ENCODE assay signal across 8 cellular contexts in the genomic region with DNA sequence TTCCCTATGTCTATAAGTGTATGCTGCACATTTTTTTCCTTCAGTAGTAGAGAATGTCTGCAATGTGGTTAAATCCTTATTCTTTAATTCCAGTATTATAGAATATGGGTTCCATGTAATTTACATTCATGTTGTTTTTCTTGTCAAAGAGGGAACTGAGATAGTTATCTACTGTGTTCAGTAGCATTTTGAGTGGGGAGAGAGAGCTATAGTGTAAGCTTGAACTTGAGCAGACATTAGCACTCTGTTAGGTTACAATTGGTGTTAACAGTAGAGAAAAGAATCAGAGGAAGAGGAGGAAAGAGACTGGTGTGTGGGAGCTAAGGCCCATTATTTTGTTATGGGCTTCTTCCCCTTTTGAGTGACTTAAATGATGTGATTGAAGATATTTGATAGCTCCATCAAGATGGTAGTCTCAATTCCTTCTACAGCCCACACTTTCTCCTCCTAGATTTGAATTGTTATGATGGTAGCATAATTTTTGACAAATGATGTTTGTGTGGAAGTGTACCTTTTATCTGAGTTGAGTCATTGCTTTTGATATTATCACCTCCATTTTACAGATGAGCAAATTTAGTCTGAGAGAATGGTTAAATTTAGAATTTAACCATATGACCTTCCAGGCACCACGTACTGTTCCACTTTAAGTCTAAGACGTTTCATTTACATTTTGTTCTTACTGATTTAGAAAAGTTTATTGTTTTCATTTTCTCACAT.
A peak's percentile ranks its signal among the peaks of the same experiment; 100 is the strongest.
DNase-seq lines count a peak whose midpoint lies in the region; ATAC-seq lines count a peak whose summit lies in the region.
"Had no signal": no experiment of that assay in that cellular context is flagged by ENCODE, and none has a peak within 500 bp of the region (broad histone marks: within the 10 kb centered on the region; RNA-seq: fewer than 3 reads in every experiment).

No MANE protein-coding gene starts in this region.

- peak overlapping the region; percentile 55 for H3K27ac ChIP-seq in skeletal muscle tissue (ENCODE audit: low read depth, low read length)

- peaks cover 34 to 47% (median 41%) of the 10 kb centered on the region in 3 donors for H3K4me1 ChIP-seq in skeletal muscle tissue (ENCODE audit: control insufficient read depth in 3 of 3, insufficient read depth in 3 of 3, low read length in 3 of 3)

- H3K9me3 Mint-ChIP-seq in T-helper 2 cell treated with Interferon-gamma antibody and Interleukin-4, amounts not matched to agents 5 μg/mL and 100 μg/mL, for 36 hours = no peaks in the 10 kb centered on the region
- no peaks in the 10 kb centered on the region for H3K9me3 Mint-ChIP-seq in stimulated activated effector memory CD8-positive, alpha-beta T cell treated with anti-CD3 and anti-CD28 coated beads, Interleukin-12 subunit alpha, Interleukin-12 subunit beta, amount 100 ng/mL, for 72 hours

- H3K9ac ChIP-seq in skeletal muscle tissue (ENCODE audit: low read depth in 1 of 3, low read length in 3 of 3) = peak overlapping the region in 1 of 3 donors; percentile 54

- peak overlapping the region; percentile 47 for H3K27ac Mint-ChIP-seq in T-helper 2 cell treated with Interferon-gamma antibody and Interleukin-4, amounts not matched to agents 5 μg/mL and 100 μg/mL, for 36 hours
- no peak overlapping the region for H3K27ac Mint-ChIP-seq in stimulated activated effector memory CD8-positive, alpha-beta T cell treated with anti-CD3 and anti-CD28 coated beads, Interleukin-12 subunit alpha, Interleukin-12 subunit beta, amount 100 ng/mL, for 72 hours

- H3K4me3 Mint-ChIP-seq in T-helper 2 cell treated with Interferon-gamma antibody and Interleukin-4, amounts not matched to agents 5 μg/mL and 100 μg/mL, for 36 hours = peak overlapping the region; percentile 71
- no peak overlapping the region for H3K4me3 Mint-ChIP-seq in stimulated activated effector memory CD8-positive, alpha-beta T cell treated with anti-CD3 and anti-CD28 coated beads, Interleukin-12 subunit alpha, Interleukin-12 subunit beta, amount 100 ng/mL, for 72 hours

- H3K4me3 ChIP-seq in skeletal muscle tissue (ENCODE audit: low read length in 3 of 3) = no peak overlapping the region
- H3K4me3 ChIP-seq: Peyer's patch had no signal

- no peaks in the 10 kb centered on the region for H3K36me3 Mint-ChIP-seq in T-helper 2 cell treated with Interferon-gamma antibody and Interleukin-4, amounts not matched to agents 5 μg/mL and 100 μg/mL, for 36 hours (ENCODE audit: low read depth)
- H3K36me3 Mint-ChIP-seq in stimulated activated effector memory CD8-positive, alpha-beta T cell treated with anti-CD3 and anti-CD28 coated beads, Interleukin-12 subunit alpha, Interleukin-12 subunit beta, amount 100 ng/mL, for 72 hours = no peaks in the 10 kb centered on the region

- peaks cover 53% of the 10 kb centered on the region for H3K4me1 Mint-ChIP-seq in T-helper 2 cell treated with Interferon-gamma antibody and Interleukin-4, amounts not matched to agents 5 μg/mL and 100 μg/mL, for 36 hours (ENCODE audit: low read depth)
- no peaks in the 10 kb centered on the region for H3K4me1 Mint-ChIP-seq in stimulated activated effector memory CD8-positive, alpha-beta T cell treated with anti-CD3 and anti-CD28 coated beads, Interleukin-12 subunit alpha, Interleukin-12 subunit beta, amount 100 ng/mL, for 72 hours

- peak; percentile 66 for ATAC-seq in GM18868 (IDR thresholded peaks at IDR 0.05; ENCODE audit: unreplicated experiment)
- ATAC-seq in HG02588 (IDR thresholded peaks at IDR 0.05; ENCODE audit: unreplicated experiment) = peak; percentile 54
- ATAC-seq in stimulated activated effector memory CD8-positive, alpha-beta T cell treated with anti-CD3 and anti-CD28 coated beads, Interleukin-12 subunit alpha, Interleukin-12 subunit beta, amount 100 ng/mL, for 72 hours = no peak

- no peaks in the 10 kb centered on the region for H3K27me3 ChIP-seq in skeletal muscle tissue (ENCODE audit: control insufficient read depth in 3 of 3, insufficient read depth in 3 of 3, low read length in 3 of 3)
- H3K27me3 ChIP-seq: Peyer's patch had no signal

- H3K9me3 ChIP-seq in skeletal muscle tissue (ENCODE audit: control insufficient read depth in 3 of 3, low read length in 3 of 3) = no peaks in the 10 kb centered on the region
- H3K9me3 ChIP-seq: Peyer's patch had no signal

- no peaks in the 10 kb centered on the region for H3K36me3 ChIP-seq in skeletal muscle tissue (ENCODE audit: control insufficient read depth in 3 of 3, insufficient read depth in 3 of 3, low read length in 3 of 3)
- H3K36me3 ChIP-seq: Peyer's patch had no signal

- peaks cover 2% of the 10 kb centered on the region for H3K27me3 Mint-ChIP-seq in T-helper 2 cell treated with Interferon-gamma antibody and Interleukin-4, amounts not matched to agents 5 μg/mL and 100 μg/mL, for 36 hours (ENCODE audit: low read depth)

- no peak for DNase-seq in T-helper 2 cell treated with Interferon-gamma antibody and Interleukin-4, amounts not matched to agents 5 μg/mL and 100 μg/mL, for 36 hours (ENCODE audit: low spot score)
- DNase-seq in GF-D8 (lab: John Stamatoyannopoulos, UW) (no peak), H4 (ENCODE audit: low spot score) (no peak)
- no peak for DNase-seq in stimulated activated effector memory CD8-positive, alpha-beta T cell treated with anti-CD3 and anti-CD28 coated beads, Interleukin-12 subunit alpha, Interleukin-12 subunit beta, amount 100 ng/mL, for 72 hours (ENCODE audit: low spot score in 2 of 2)
- DNase-seq: Peyer's patch had no signal
